2 cellular contexts compared by ENCODE assay signal in genomic region chr17:48597492-48597774, GRCh38.
TF ChIP-seq lines count a peak whose summit lies in the region.

No MANE protein-coding gene starts in this region.

TF ChIP-seq in SK-N-SH, 30 proteins besides CTCF, POLR2A, EP300 and RAD21 (continued from another document):
- TF ChIP-seq CHD2 (IDR thresholded peaks at IDR 0.05; ENCODE audit: low read length, partially characterized antibody) (no peak), FOSL2 (IDR thresholded peaks at IDR 0.05; ENCODE audit: borderline replicate concordance, low read depth) (no peak), USF1 (IDR thresholded peaks at IDR 0.05; ENCODE audit: borderline replicate concordance, low read depth) (no peak), SIN3A (IDR thresholded peaks at IDR 0.05; ENCODE audit: borderline replicate concordance, low read depth, low read length) (no peak)
TF ChIP-seq in SK-N-SH: peak in this region for 0.

TF ChIP-seq in SK-N-SH treated with all-trans-retinoic acid at 6 μM for 48 hours, 23 proteins besides CTCF, POLR2A, EP300 and RAD21 (continued from another document):
- TF ChIP-seq CREB5 (CRISPR knock-in tag; IDR thresholded peaks at IDR 0.05; ENCODE audit: low read depth) (no peak), ZC3H10 (CRISPR knock-in tag; IDR thresholded peaks at IDR 0.05) (no peak), TCF4 (CRISPR knock-in tag; IDR thresholded peaks at IDR 0.05; ENCODE audit: borderline replicate concordance) (no peak), ZNF70 (CRISPR knock-in tag; IDR thresholded peaks at IDR 0.05) (no peak), ESRRG (CRISPR knock-in tag; IDR thresholded peaks at IDR 0.05) (no peak), ZNF8 (CRISPR knock-in tag; IDR thresholded peaks at IDR 0.05) (no peak), POU6F1 (CRISPR knock-in tag; IDR thresholded peaks at IDR 0.05; ENCODE audit: borderline replicate concordance, low read depth) (no peak), SNAI2 (CRISPR knock-in tag; IDR thresholded peaks at IDR 0.05) (no peak), PATZ1 (CRISPR knock-in tag; IDR thresholded peaks at IDR 0.05; ENCODE audit: borderline replicate concordance) (no peak), ARNTL (CRISPR knock-in tag; IDR thresholded peaks at IDR 0.05; ENCODE audit: borderline replicate concordance, low read depth) (no peak), ZFP3 (CRISPR knock-in tag; IDR thresholded peaks at IDR 0.05) (no peak), TOX (CRISPR knock-in tag; IDR thresholded peaks at IDR 0.05; ENCODE audit: borderline replicate concordance) (no peak), BACH2 (CRISPR knock-in tag; IDR thresholded peaks at IDR 0.05; ENCODE audit: borderline replicate concordance) (no peak), CSDC2 (CRISPR knock-in tag; IDR thresholded peaks at IDR 0.05) (no peak), TSHZ2 (CRISPR knock-in tag; IDR thresholded peaks at IDR 0.05) (no peak), RARB (CRISPR knock-in tag; IDR thresholded peaks at IDR 0.05) (no peak), ZNF565 (CRISPR knock-in tag; conservative IDR thresholded peaks at IDR 0.05; ENCODE audit: low read depth) (no peak)
